Comparison of ENCODE assay signal across 1 cellular context in genomic region chr4:2264481-2265041, GRCh38.
TF ChIP-seq lines count a peak whose summit lies in the region.

No MANE protein-coding gene starts in this region.

TF ChIP-seq in IMR-90, 13 proteins besides CTCF, POLR2A, EP300 and RAD21:
- TF ChIP-seq SMC3 (IDR thresholded peaks at IDR 0.05; ENCODE audit: low read depth, low read length) (no peak), RFX5 (IDR thresholded peaks at IDR 0.05; ENCODE audit: low read depth, low read length) (no peak), FOS (IDR thresholded peaks at IDR 0.05; ENCODE audit: low read depth, low read length) (no peak), CEBPB (IDR thresholded peaks at IDR 0.05; ENCODE audit: low read depth, low read length) (no peak), USF2 (IDR thresholded peaks at IDR 0.05; ENCODE audit: low read depth, low read length) (no peak), MAZ (IDR thresholded peaks at IDR 0.05; ENCODE audit: borderline replicate concordance, low read depth, low read length) (no peak), CHD1 (IDR thresholded peaks at IDR 0.05; ENCODE audit: low read depth, low read length) (no peak), NFE2L2 (IDR thresholded peaks at IDR 0.05; ENCODE audit: low read depth, low read length) (no peak), MAFK (IDR thresholded peaks at IDR 0.05; ENCODE audit: low read depth, low read length) (no peak), MXI1 (IDR thresholded peaks at IDR 0.05; ENCODE audit: borderline replicate concordance, low read depth, low read length) (no peak), ELK1 (IDR thresholded peaks at IDR 0.05; ENCODE audit: borderline replicate concordance, low read depth, low read length) (no peak), RCOR1 (IDR thresholded peaks at IDR 0.05; ENCODE audit: insufficient replicate concordance, low read length) (no peak), BHLHE40 (IDR thresholded peaks at IDR 0.05; ENCODE audit: low read depth, low read length) (no peak)
